In the genomic region with DNA sequence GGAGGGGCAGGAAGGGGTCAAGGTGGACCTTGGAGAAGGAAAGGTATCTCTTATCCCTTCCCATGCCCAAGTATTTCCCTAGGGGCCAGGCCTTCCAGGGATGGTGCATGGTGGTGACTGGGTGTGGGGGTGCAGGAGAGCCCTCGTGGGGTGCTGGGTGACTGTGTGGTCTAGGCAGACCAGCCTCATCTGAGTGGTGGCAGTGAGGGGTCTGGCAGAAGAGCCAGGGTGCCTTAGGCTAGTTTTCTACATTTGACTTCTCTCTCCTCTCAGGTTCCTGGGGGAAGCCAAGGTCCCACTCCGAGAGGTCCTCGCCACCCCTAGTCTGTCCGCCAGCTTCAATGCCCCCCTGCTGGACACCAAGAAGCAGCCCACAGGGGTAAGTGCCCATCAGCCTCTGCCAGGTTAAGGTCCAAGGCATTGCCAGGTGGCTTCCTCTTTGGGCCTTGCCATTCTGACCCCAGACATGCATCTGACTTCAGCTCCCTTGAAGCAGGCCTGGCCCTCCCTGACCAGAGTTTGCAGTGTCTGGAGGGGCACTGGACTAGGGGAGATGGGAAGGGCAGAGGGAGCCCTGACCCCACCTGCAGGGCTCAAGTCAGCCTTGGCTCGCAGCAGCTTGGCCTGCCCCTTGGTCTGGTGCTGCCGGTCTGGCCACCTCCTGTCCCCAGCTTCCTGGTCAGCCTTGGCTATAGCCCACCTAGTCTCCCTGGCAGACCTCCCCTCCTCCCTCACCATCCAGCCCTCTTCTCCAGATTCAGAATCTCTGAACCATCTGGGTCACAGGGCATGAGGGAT, we compare ENCODE assay signal across 17 cellular contexts. TPM values are rescaled to one million over a fixed set of nuclear protein-coding genes. Genes with fewer than 3 reads are reported as not detected.
DNase-seq lines count a peak whose midpoint lies in the region; ATAC-seq, FAIRE-seq and TF ChIP-seq lines count a peak whose summit lies in the region.
"Had no signal": no experiment of that assay in that cellular context is flagged by ENCODE, and none has a peak within 500 bp of the region (broad histone marks: within the 10 kb centered on the region; RNA-seq: fewer than 3 reads in every experiment).

No MANE protein-coding gene starts in this region.

- H2AK5ac ChIP-seq in H1 (ENCODE audit: low read depth, low read length), result no peak overlapping the region

- FAIRE-seq in H1 (lab: Jason Lieb, UNC) (no peak), frontal cortex (lab: Jason Lieb, UNC) (no peak), D721Med (lab: Jason Lieb, UNC) (no peak)

- no peaks in the 10 kb centered on the region for H3K9me3 Mint-ChIP-seq in neural crest cell
- H3K9me3 Mint-ChIP-seq: CD8-positive, alpha-beta memory T cell; stimulated activated naive CD8-positive, alpha-beta T cell treated with anti-CD3 and anti-CD28 coated beads, Interleukin-15, Interleukin-2, amounts not matched to agents 100 ng/mL and 50 ng/mL, for 24 hours had no signal

- no peak overlapping the region for H2BK120ac ChIP-seq in H1 (replicated peaks; ENCODE audit: low read depth, low read length)

- H2BK5ac ChIP-seq in H1 (ENCODE audit: low read depth, low read length), result no peak overlapping the region

- no peak overlapping the region for H3K4me2 ChIP-seq in H1 (ENCODE audit: insufficient read depth in 1 of 2, low read depth in 2 of 2, low read length in 2 of 2)

- H3K18ac ChIP-seq in H1 (ENCODE audit: extremely low read depth, low read length), result no peak overlapping the region; the same call in 1 of the 2 replicates

- H3K27ac ChIP-seq in H1 (ENCODE audit: low read depth, low read length) (no peak overlapping the region), left ventricle myocardium inferior (replicated peaks) (peak overlapping the region; percentile 91), subcutaneous abdominal adipose tissue (ENCODE audit: low read depth, low read length) (peak overlapping the region; percentile 72)
- H3K27ac ChIP-seq: ovary had no signal

- intact Hi-C loops in left ventricle myocardium inferior (cut with micrococcal nuclease), result no loop called here

- H3K4ac ChIP-seq in H1 (replicated peaks; ENCODE audit: insufficient read length, low read depth, low read length), result no peak overlapping the region

- 89% methylated on average over 6 of the region's 6 CpGs; no CpG with 5 or more reads in 1 of the 2 experiments for WGBS in H1 (ENCODE audit: extremely low coverage in 1 of 2, insufficient coverage in 1 of 2, insufficient read length in 1 of 2, insufficient replicate concordance in 2 of 2, low coverage in 1 of 2, low lambda C conversion rate in 2 of 2, missing lambda C conversion rate in 1 of 2), 2 experiments

- H3K27me3 ChIP-seq in H1 (replicated peaks in 1 of 4; ENCODE audit: control insufficient read depth in 3 of 4, extremely low read depth in 1 of 4, insufficient read depth in 3 of 4, low read length in 3 of 4) (no peaks in the 10 kb centered on the region), left ventricle myocardium inferior (ENCODE audit: low read depth) (no peaks in the 10 kb centered on the region), subcutaneous abdominal adipose tissue (ENCODE audit: control insufficient read depth in 5 of 5, insufficient read depth in 4 of 5, low read length in 5 of 5) (peaks cover 0 to 6% (median 0%) of the 10 kb centered on the region in 5 donors)
- H3K27me3 ChIP-seq: breast epithelium, ovary had no signal

- H2BK12ac ChIP-seq in H1 (ENCODE audit: low read depth, low read length), result no peak overlapping the region

- peaks cover 3% of the 10 kb centered on the region for H3K4me1 Mint-ChIP-seq in neural crest cell
- H3K4me1 Mint-ChIP-seq: CD8-positive, alpha-beta memory T cell had no signal

- H3K36me3 Mint-ChIP-seq in neural crest cell (ENCODE audit: low read depth), result no peaks in the 10 kb centered on the region
- H3K36me3 Mint-ChIP-seq: CD8-positive, alpha-beta memory T cell had no signal

- H3K23ac ChIP-seq in H1 (ENCODE audit: insufficient read length), result no peak overlapping the region

- H3K23me2 ChIP-seq in H1 (ENCODE audit: low read depth, low read length), result no peaks in the 10 kb centered on the region; the same call in 1 of the 2 replicates

- H4K20me1 ChIP-seq in H1 (replicated peaks in 1 of 2; ENCODE audit: control insufficient read depth in 1 of 2, insufficient read depth in 2 of 2, low read length in 2 of 2), result no peaks in the 10 kb centered on the region

- ATAC-seq in HG03565 (IDR thresholded peaks at IDR 0.05; ENCODE audit: unreplicated experiment), result no peak

- TF ChIP-seq RAD21 in H1 (IDR thresholded peaks at IDR 0.05 in 1 of 2, conservative IDR thresholded peaks at IDR 0.05 in 1 of 2; ENCODE audit: low read depth in 2 of 2, low read length in 2 of 2), result no peak

- H3K36me3 ChIP-seq in H1 (ENCODE audit: control insufficient read depth in 2 of 4, insufficient read depth in 4 of 4, low read length in 3 of 4) (no peaks in the 10 kb centered on the region), left ventricle myocardium inferior (no peaks in the 10 kb centered on the region), subcutaneous abdominal adipose tissue (ENCODE audit: control insufficient read depth in 5 of 5, insufficient read depth in 5 of 5, low read length in 5 of 5) (no peaks in the 10 kb centered on the region)
- H3K36me3 ChIP-seq: breast epithelium, ovary had no signal

- no peaks in the 10 kb centered on the region for H3K9me3 ChIP-seq in H1 (ENCODE audit: insufficient read depth in 2 of 2, low read depth in 1 of 2, low read length in 1 of 2)
- H3K9me3 ChIP-seq in left ventricle myocardium inferior (replicated peaks), result no peaks in the 10 kb centered on the region
- no peaks in the 10 kb centered on the region for H3K9me3 ChIP-seq in subcutaneous abdominal adipose tissue (ENCODE audit: control insufficient read depth in 5 of 5, low read length in 5 of 5)
- H3K9me3 ChIP-seq: breast epithelium, ovary had no signal

- H3K56ac ChIP-seq in H1 (replicated peaks; ENCODE audit: insufficient read length, low read depth, low read length), result no peak overlapping the region

- H4K5ac ChIP-seq in H1 (ENCODE audit: insufficient read length, low read depth, low read length), result no peak overlapping the region

- no peak overlapping the region for H3K4me3 Mint-ChIP-seq in neural crest cell
- H3K4me3 Mint-ChIP-seq: CD8-positive, alpha-beta memory T cell; stimulated activated naive CD8-positive, alpha-beta T cell treated with anti-CD3 and anti-CD28 coated beads, Interleukin-15, Interleukin-2, amounts not matched to agents 100 ng/mL and 50 ng/mL, for 24 hours had no signal

- POLR2A ChIA-PET in H1 (lab: Charles Lee; ENCODE audit: partially characterized antibody), result interaction anchor here (1.3 kb wide), 1 partner anchor 37 kb away, joined by 4 read pairs; no protein-coding TSS in a partner anchor

- no peaks in the 10 kb centered on the region for H3K79me1 ChIP-seq in H1 (ENCODE audit: low read depth, low read length)

- H3K4me3 ChIP-seq in H1 (ENCODE audit: extremely low read depth in 1 of 4, insufficient read depth in 2 of 4, low read depth in 3 of 4, low read length in 4 of 4), result no peak overlapping the region
- H3K4me3 ChIP-seq in left ventricle myocardium inferior, result peak overlapping the region; percentile 43
- no peak overlapping the region for H3K4me3 ChIP-seq in subcutaneous abdominal adipose tissue (ENCODE audit: low read depth in 1 of 5, low read length in 5 of 5)
- H3K4me3 ChIP-seq: breast epithelium, ovary had no signal

- H2BK15ac ChIP-seq in H1 (ENCODE audit: low read length), result no peak overlapping the region

- H3K14ac ChIP-seq in H1 (ENCODE audit: insufficient read length), result no peak overlapping the region

- peaks cover 0 to 6% (median 1%) of the 10 kb centered on the region in 4 experiments; a peak in 4 of 7 replicates for H3K4me1 ChIP-seq in H1 (replicated peaks in 1 of 4; ENCODE audit: control insufficient read depth in 3 of 4, insufficient read depth in 4 of 4, low read length in 3 of 4)
- H3K4me1 ChIP-seq in left ventricle myocardium inferior, result peaks cover 93% of the 10 kb centered on the region
- peaks cover 0 to 84% (median 21%) of the 10 kb centered on the region in 5 donors for H3K4me1 ChIP-seq in subcutaneous abdominal adipose tissue (ENCODE audit: control insufficient read depth in 5 of 5, insufficient read depth in 5 of 5, low read length in 5 of 5)
- H3K4me1 ChIP-seq: breast epithelium had no signal

- H3K79me2 ChIP-seq in H1 (ENCODE audit: control insufficient read depth in 1 of 2, insufficient read depth in 2 of 2, low read length in 2 of 2), result no peaks in the 10 kb centered on the region

- TF ChIP-seq POLR2A in H1 (IDR thresholded peaks at IDR 0.05; ENCODE audit: control extremely low read depth in 1 of 2, low read depth in 2 of 2, low read length in 2 of 2), result no peak

- peak overlapping the region; percentile 62 for H3K27ac Mint-ChIP-seq in neural crest cell (ENCODE audit: unreplicated experiment)
- H3K27ac Mint-ChIP-seq: stimulated activated naive CD8-positive, alpha-beta T cell treated with anti-CD3 and anti-CD28 coated beads, Interleukin-15, Interleukin-2, amounts not matched to agents 100 ng/mL and 50 ng/mL, for 24 hours had no signal

- no peak overlapping the region for H2AFZ ChIP-seq in H1 (ENCODE audit: low read length)

- H3K9ac ChIP-seq in H1 (replicated peaks in 1 of 4; ENCODE audit: extremely low read depth in 1 of 4, low read depth in 3 of 4, low read length in 3 of 4), result no peak overlapping the region
- H3K9ac ChIP-seq in subcutaneous abdominal adipose tissue (ENCODE audit: low read length in 5 of 5), result peak overlapping the region in 1 of 5 donors; percentile 65

- 0 out of 2 replicates have a peak overlapping the region, but pooled peaks have one; percentile 43 for H2BK20ac ChIP-seq in H1 (ENCODE audit: low read length)

- no peak overlapping the region for H4K91ac ChIP-seq in H1 (replicated peaks; ENCODE audit: insufficient read length, low read length)

- CTCF ChIA-PET in H1 (lab: Charles Lee; ENCODE audit: partially characterized antibody), result interaction anchor here (3.6 to 12.6 kb wide), 3 partner anchors 8 to 55 kb away, joined by 15 to 238 read pairs (median 211); a partner anchor contains a TSS

- H4K8ac ChIP-seq in H1 (ENCODE audit: extremely low read depth, insufficient read depth, low read length), result no peak overlapping the region

- DNase-seq in H1 (ENCODE audit: low read depth in 1 of 2, low spot score in 2 of 2) (no peak), left ventricle myocardium inferior (no peak), neural crest cell (ENCODE audit: low read depth, low spot score) (no peak), SK-N-DZ (ENCODE audit: low spot score) (no peak), frontal cortex (ENCODE audit: low spot score in 2 of 2) (no peak), D721Med (ENCODE audit: insufficient read length, low spot score) (no peak)
- DNase-seq: activated CD4-positive, alpha-beta T cell treated with anti-CD3 and anti-CD28 coated beads for 48 hours; CD8-positive, alpha-beta memory T cell; DMS79; effector CD4-positive, alpha-beta T cell; KG1; NCI-H1930 had no signal

- H3K27me3 Mint-ChIP-seq in neural crest cell (ENCODE audit: low read depth), result no peaks in the 10 kb centered on the region
- H3K27me3 Mint-ChIP-seq: stimulated activated naive CD8-positive, alpha-beta T cell treated with anti-CD3 and anti-CD28 coated beads, Interleukin-15, Interleukin-2, amounts not matched to agents 100 ng/mL and 50 ng/mL, for 24 hours had no signal

- TF ChIP-seq EP300 in H1 (IDR thresholded peaks at IDR 0.05; ENCODE audit: borderline replicate concordance in 1 of 2, low read depth in 2 of 2, low read length in 2 of 2), result no peak

- TF ChIP-seq CTCF in H1 (IDR thresholded peaks at IDR 0.05; ENCODE audit: control extremely low read depth in 1 of 3, insufficient read depth in 1 of 3, low read depth in 1 of 3, low read length in 3 of 3), result no peak
- no peak for TF ChIP-seq CTCF in left ventricle myocardium inferior (IDR thresholded peaks at IDR 0.05; ENCODE audit: borderline replicate concordance)
- TF ChIP-seq CTCF in neural crest cell (conservative IDR thresholded peaks at IDR 0.05), result no peak
- no peak for TF ChIP-seq CTCF in D721Med (IDR thresholded peaks at IDR 0.05; ENCODE audit: insufficient read depth, missing control alignments)

RNA-seq across cellular contexts. Expression of a gene that starts 49.8 kb away (rescaled TPM):
- total RNA-seq in H1 (2021; fragmentation: NEBNext Ultra II Directional; extraction: Animal tissue kit (Norgen Biotek cat#: 25700)), result 7.1 and 8.5 TPM in 2 replicates
- polyA plus RNA-seq in H1 (2011; rRNA removed), result 5.8 and 6.6 TPM in 2 replicates
- polyA plus RNA-seq in H1 (2011; cell fraction: cytosol; rRNA removed), result 2.5 TPM
- 9.9 TPM for polyA plus RNA-seq in H1 (2011; cell fraction: nucleus; rRNA removed)
- 6.1 to 8.1 TPM (median 7.4 TPM) in 4 replicates for polyA plus RNA-seq in H1 (2012, experiment 1 of 2)
- polyA plus RNA-seq in H1 (2012, experiment 2 of 2), result 6.2 TPM
- 4.5 TPM for polyA plus RNA-seq in H1 (2013, experiment 1 of 2)
- polyA plus RNA-seq in H1 (2013, experiment 2 of 2), result 3.6 TPM
- 7.3 and 8.0 TPM in 2 replicates for polyA minus RNA-seq in H1 (2011; rRNA and poly(A)+ RNA removed)
- polyA minus RNA-seq in H1 (2011; cell fraction: cytosol; rRNA and poly(A)+ RNA removed), result 6.2 TPM
- polyA minus RNA-seq in H1 (2011; cell fraction: nucleus; rRNA and poly(A)+ RNA removed), result 6.8 TPM
- total RNA-seq in left ventricle myocardium inferior (48.2 TPM), neural crest cell (2.2 and 2.4 TPM in 2 replicates), frontal cortex (0.82 TPM)
- polyA plus RNA-seq in SK-N-DZ (2014; cell fraction: cytosol; rRNA removed), result 0.15 TPM in 1 of 2 replicates, not detected in the other
- polyA plus RNA-seq in SK-N-DZ (2014; cell fraction: nucleus; rRNA removed), result not detected in 2 replicates
